Comparison of ENCODE assay signal across 8 cellular contexts in genomic region chr2:110853516-110853915, GRCh38.
DNase-seq lines count a peak whose midpoint lies in the region; ATAC-seq and TF ChIP-seq lines count a peak whose summit lies in the region.

No MANE protein-coding gene starts in this region.

- peaks cover 0 to 14% of the 10 kb centered on the region in 2 donors for H3K27me3 Mint-ChIP-seq in natural killer cell (ENCODE audit: low read depth in 2 of 2)

- H3K4me3 Mint-ChIP-seq in natural killer cell, result peak overlapping the region; percentile 88

- peak; percentile 78 for TF ChIP-seq CTCF in natural killer cell (IDR thresholded peaks at IDR 0.05)

- peak; percentile 23 to 50 (median 23) for ATAC-seq in natural killer cell
- ATAC-seq in HG03460 (IDR thresholded peaks at IDR 0.05; ENCODE audit: unreplicated experiment), result no peak
- no peak for ATAC-seq in HG03342 (IDR thresholded peaks at IDR 0.05; ENCODE audit: unreplicated experiment)

- intact Hi-C loops in natural killer cell (cut with micrococcal nuclease), result loop anchor here (2.0 kb wide), 1 partner anchor 41 kb away; no protein-coding TSS in a partner anchor

- H3K36me3 Mint-ChIP-seq in natural killer cell, result no peaks in the 10 kb centered on the region

- peak; percentile 78 for DNase-seq in DMS53 (lab: John Stamatoyannopoulos, UW)
- peak; percentile 39 for DNase-seq in HuH-7 (ENCODE audit: low spot score)
- peak; percentile 15 for DNase-seq in T-helper 9 cell
- peak; percentile 52 for DNase-seq in dermis blood vessel endothelial cell
- no peak for DNase-seq in natural killer cell
- no peak for DNase-seq in cortex of kidney (lab: John Stamatoyannopoulos, UW)

- no peaks in the 10 kb centered on the region for H3K9me3 Mint-ChIP-seq in natural killer cell

- H3K4me1 Mint-ChIP-seq in natural killer cell, result peaks cover 86 to 93% of the 10 kb centered on the region in 2 donors

- H3K27ac Mint-ChIP-seq in natural killer cell, result peak overlapping the region; percentile 92 to 94

Comparison
In these comparisons a context has a peak if more than half of its experiments do, and no peak if none do; other contexts are left out.
1. DNase-seq: peak in DMS53 (single experiment), HuH-7 (single experiment), T-helper 9 cell (single experiment) and dermis blood vessel endothelial cell (single experiment); none in natural killer cell (single experiment) and cortex of kidney (single experiment).
2. ATAC-seq: peak in natural killer cell (3 of 3); none in HG03460 (single experiment) and HG03342 (single experiment).